ENCODE assay signal across 8 cellular contexts in the genomic region with DNA sequence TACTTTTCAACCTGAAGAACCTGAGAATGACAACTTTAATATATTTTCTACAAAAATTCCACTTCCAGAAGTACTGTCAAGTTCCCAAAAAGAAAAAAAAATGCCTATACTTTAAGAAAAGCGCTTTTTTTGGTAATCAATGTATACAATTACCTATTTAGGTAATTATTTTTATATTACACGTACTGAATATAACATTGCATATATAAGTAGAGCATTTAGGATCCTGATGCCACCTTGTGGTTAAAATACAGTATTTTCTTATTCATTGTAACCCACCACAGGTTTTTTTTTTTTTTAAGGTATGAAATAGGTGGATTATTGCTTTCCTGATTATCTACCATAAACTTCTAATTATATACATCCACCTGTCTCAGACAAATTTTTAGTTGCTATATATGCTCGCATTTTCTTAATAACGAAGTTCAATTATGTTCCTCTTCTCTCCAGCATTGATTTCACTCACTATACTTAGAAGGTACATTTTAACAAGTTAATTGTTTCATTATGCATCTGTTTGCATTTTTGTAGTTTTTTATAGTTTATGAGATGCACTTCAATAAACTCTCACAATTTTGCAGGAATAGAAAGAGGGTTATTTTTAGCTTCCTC. TPM values are rescaled to one million over a fixed set of nuclear protein-coding genes. Genes with fewer than 3 reads are reported as not detected.
DNase-seq lines count a peak whose midpoint lies in the region; ATAC-seq, FAIRE-seq and TF ChIP-seq lines count a peak whose summit lies in the region.

No MANE protein-coding gene starts in this region.

- FAIRE-seq in bronchial epithelial cell (lab: Jason Lieb, UNC) (no peak), pancreas (lab: Jason Lieb, UNC) (peak; percentile 72)

- peak; percentile 16 for TF ChIP-seq CTCF in bronchial epithelial cell (IDR thresholded peaks at IDR 0.05; ENCODE audit: insufficient read depth, low read length, severe bottlenecking)
- peak in 1 of 4 donors; percentile 32 for TF ChIP-seq CTCF in pancreas (IDR thresholded peaks at IDR 0.05)

- H3K27me3 ChIP-seq in bronchial epithelial cell (ENCODE audit: control insufficient read depth, insufficient read depth, low read length) (no peaks in the 10 kb centered on the region), pancreas (no peaks in the 10 kb centered on the region)

- peak; percentile 49 for DNase-seq in ACHN
- peak; percentile 5 for DNase-seq in NCI-H1092 (lab: John Stamatoyannopoulos, UW)
- peak; percentile 47 for DNase-seq in bronchial epithelial cell (ENCODE audit: low read depth)
- DNase-seq in pancreas: no peak
- DNase-seq in cortex of kidney (lab: John Stamatoyannopoulos, UW): no peak

- peaks cover 2% of the 10 kb centered on the region for H3K36me3 ChIP-seq in bronchial epithelial cell (ENCODE audit: control insufficient read depth, insufficient read depth, low read length)
- no peaks in the 10 kb centered on the region for H3K36me3 ChIP-seq in pancreas

- no peak overlapping the region for H3K27ac ChIP-seq in pancreas

- intact Hi-C loops in pancreas (cut with DNase I): no loop called here

- no peak overlapping the region for H3K4me3 ChIP-seq in bronchial epithelial cell (ENCODE audit: low read depth, low read length)
- no peak overlapping the region for H3K4me3 ChIP-seq in pancreas

- ATAC-seq in GM18907 (IDR thresholded peaks at IDR 0.05; ENCODE audit: unreplicated experiment): peak; percentile 36
- ATAC-seq in pancreas: peak in 2 of 4 donors; percentile 27 to 36
- no peak for ATAC-seq in HG02852 (IDR thresholded peaks at IDR 0.05; ENCODE audit: unreplicated experiment)
- ATAC-seq in HG02678 (IDR thresholded peaks at IDR 0.05; ENCODE audit: unreplicated experiment): no peak

- H3K4me1 ChIP-seq in pancreas: peaks cover 0 to 11% (median 0%) of the 10 kb centered on the region in 3 donors

- no peaks in the 10 kb centered on the region for H3K9me3 ChIP-seq in pancreas

- 33 to 43% methylated on average over 4 of the region's 4 CpGs for WGBS in pancreas, 2 donors

- in situ Hi-C loops in ACHN (cut with HindIII; ENCODE audit: low pct_ligation_motif_present, low pct_unique_long_range_greater_than_20kb, low sequenced_read_pairs): no loop called here

RNA-seq across cellular contexts. Expression of gene MAP9, which starts 5.2 kb away (rescaled TPM):
- total RNA-seq in bronchial epithelial cell (3.6 and 4.2 TPM in 2 replicates), pancreas (10 to 100 TPM in 1 of 6 donors, 1 to 10 TPM in 5; 4.2 to 10.1 (median 6.7) TPM)
- polyA plus RNA-seq in pancreas: 1 to 10 TPM; 2.7 to 4.9 TPM

Comparison
In these comparisons a context has a peak if more than half of its experiments do, and no peak if none do; other contexts are left out.
1. DNase-seq: peak in ACHN (single experiment), NCI-H1092 (single experiment) and bronchial epithelial cell (single experiment); none in pancreas (0 of 6) and cortex of kidney (single experiment).